Comparison of ENCODE assay signal across 9 cellular contexts in genomic region chr16:5072334-5073278, GRCh38. TPM values are rescaled to one million over a fixed set of nuclear protein-coding genes. Genes with fewer than 3 reads are reported as not detected.
A peak's percentile ranks its signal among the peaks of the same experiment; 100 is the strongest.
DNase-seq lines count a peak whose midpoint lies in the region; ATAC-seq lines count a peak whose summit lies in the region.
"Had no signal": no experiment of that assay in that cellular context is flagged by ENCODE, and none has a peak within 500 bp of the region (broad histone marks: within the 10 kb centered on the region; RNA-seq: fewer than 3 reads in every experiment).

No MANE protein-coding gene starts in this region.

- H3K27ac ChIP-seq in stomach smooth muscle (ENCODE audit: low read length), result peak overlapping the region; percentile 84

- H3K27ac Mint-ChIP-seq in activated naive CD4-positive, alpha-beta T cell treated with anti-CD3 and anti-CD28 coated beads, Interleukin-2, amount 50 U/mL, for 72 hours, result peak overlapping the region; percentile 93 to 99
- H3K27ac Mint-ChIP-seq in immature natural killer cell, result peak overlapping the region; percentile 93 to 97 (median 96)

- H3K9ac ChIP-seq in stomach smooth muscle (ENCODE audit: low read length in 2 of 2), result peak overlapping the region; percentile 18 to 75

- ATAC-seq in activated naive CD4-positive, alpha-beta T cell treated with anti-CD3 and anti-CD28 coated beads, Interleukin-2, amount 50 U/mL, for 72 hours, result no peak

- H3K4me3 ChIP-seq in HAP-1 (peak overlapping the region; percentile 87), stomach smooth muscle (ENCODE audit: low read length in 2 of 2) (peak overlapping the region; percentile 73 to 89)

- H3K9me3 Mint-ChIP-seq in activated naive CD4-positive, alpha-beta T cell treated with anti-CD3 and anti-CD28 coated beads, Interleukin-2, amount 50 U/mL, for 72 hours, result no peaks in the 10 kb centered on the region
- no peaks in the 10 kb centered on the region for H3K9me3 Mint-ChIP-seq in immature natural killer cell

- H3K27me3 Mint-ChIP-seq in immature natural killer cell (ENCODE audit: low read depth in 3 of 3), result peaks cover 7 to 13% (median 12%) of the 10 kb centered on the region in 3 donors

- peaks cover 2% of the 10 kb centered on the region for H3K27me3 ChIP-seq in HAP-1 (ENCODE audit: low read depth)
- no peaks in the 10 kb centered on the region for H3K27me3 ChIP-seq in stomach smooth muscle (ENCODE audit: control insufficient read depth in 1 of 2, insufficient read depth in 2 of 2, low read length in 2 of 2)

- in situ Hi-C loops in HAP-1 (cut with MboI; ENCODE audit: low sequenced_read_pairs), result no loop called here

- no peaks in the 10 kb centered on the region for H3K9me3 ChIP-seq in HAP-1
- H3K9me3 ChIP-seq in stomach smooth muscle (ENCODE audit: control insufficient read depth in 2 of 2, low read length in 2 of 2), result no peaks in the 10 kb centered on the region

- DNase-seq in HAP-1 (ENCODE audit: low spot score in 2 of 2) (no peak), immature natural killer cell (no peak), DMS 273 treated with DMSO at 0.1 percent for 48 hours (lab: John Stamatoyannopoulos, UW) (no peak), NCI-H187 (lab: John Stamatoyannopoulos, UW) (no peak), NCI-H1105 (lab: John Stamatoyannopoulos, UW) (no peak)
- no peak for DNase-seq in activated naive CD4-positive, alpha-beta T cell treated with anti-CD3 and anti-CD28 coated beads, Interleukin-2, amount 50 U/mL, for 72 hours (ENCODE audit: low spot score in 2 of 2)
- DNase-seq in stimulated activated naive CD4-positive, alpha-beta T cell treated with Interleukin-2 at 50 U/mL for 16 hours (lab: John Stamatoyannopoulos, UW), result no peak

- H3K36me3 ChIP-seq in HAP-1 (replicated peaks), result peaks cover 14% of the 10 kb centered on the region
- peaks cover 0 to 22% of the 10 kb centered on the region in 2 donors for H3K36me3 ChIP-seq in stomach smooth muscle (ENCODE audit: control insufficient read depth in 2 of 2, insufficient read depth in 2 of 2, low read length in 2 of 2)

- H3K36me3 Mint-ChIP-seq in activated naive CD4-positive, alpha-beta T cell treated with anti-CD3 and anti-CD28 coated beads, Interleukin-2, amount 50 U/mL, for 72 hours, result peaks cover 21 to 24% of the 10 kb centered on the region in 2 donors
- H3K36me3 Mint-ChIP-seq in immature natural killer cell, result peaks cover 4 to 12% (median 5%) of the 10 kb centered on the region in 3 donors

- H3K4me1 ChIP-seq in HAP-1, result peaks cover 3% of the 10 kb centered on the region; the same call in 1 of the 2 replicates
- H3K4me1 ChIP-seq in stomach smooth muscle (ENCODE audit: control insufficient read depth, insufficient read depth, low read length), result peaks cover 17% of the 10 kb centered on the region

- H3K4me3 Mint-ChIP-seq in immature natural killer cell, result peak overlapping the region; percentile 90 to 99 (median 96)

- peaks cover 29 to 34% of the 10 kb centered on the region in 2 donors for H3K4me1 Mint-ChIP-seq in immature natural killer cell

RNA-seq across cellular contexts. Expression of gene ALG1, which starts 1.0 kb away (rescaled TPM):
- 10 to 100 TPM; 11.0 to 20.8 TPM for total RNA-seq in activated naive CD4-positive, alpha-beta T cell treated with anti-CD3 and anti-CD28 coated beads, Interleukin-2, amount 50 U/mL, for 72 hours
- polyA plus RNA-seq in immature natural killer cell, result 10 to 100 TPM; 29.2 to 47.5 (median 32.8) TPM

RNA-seq across cellular contexts. Expression of gene C16orf89, which starts 6.8 kb away (rescaled TPM):
- total RNA-seq in activated naive CD4-positive, alpha-beta T cell treated with anti-CD3 and anti-CD28 coated beads, Interleukin-2, amount 50 U/mL, for 72 hours, result not detected
- not detected for polyA plus RNA-seq in immature natural killer cell
- total RNA-seq: activated CD8-positive, alpha-beta memory T cell treated with anti-CD3 and anti-CD28 coated beads for 36 hours had no signal

RNA-seq across cellular contexts. Expression of gene EEF2KMT, which starts 25.0 kb away (rescaled TPM):
- total RNA-seq in activated naive CD4-positive, alpha-beta T cell treated with anti-CD3 and anti-CD28 coated beads, Interleukin-2, amount 50 U/mL, for 72 hours, result 10 to 100 TPM in 1 of 2 donors, 1 to 10 TPM in 1; 8.2 to 10.4 TPM
- 10 to 100 TPM in 2 of 3 donors, 1 to 10 TPM in 1; 3.6 to 17.3 (median 11.8) TPM for polyA plus RNA-seq in immature natural killer cell

RNA-seq across cellular contexts. Expression of gene NAGPA, which starts 38.9 kb away (rescaled TPM):
- total RNA-seq in activated naive CD4-positive, alpha-beta T cell treated with anti-CD3 and anti-CD28 coated beads, Interleukin-2, amount 50 U/mL, for 72 hours, result 10 to 100 TPM in 1 of 2 donors, 1 to 10 TPM in 1; 7.1 to 11.2 TPM
- 10 to 100 TPM; 26.6 to 50.6 (median 37.2) TPM for polyA plus RNA-seq in immature natural killer cell
